1 cellular context compared by ENCODE assay signal in the genomic region with DNA sequence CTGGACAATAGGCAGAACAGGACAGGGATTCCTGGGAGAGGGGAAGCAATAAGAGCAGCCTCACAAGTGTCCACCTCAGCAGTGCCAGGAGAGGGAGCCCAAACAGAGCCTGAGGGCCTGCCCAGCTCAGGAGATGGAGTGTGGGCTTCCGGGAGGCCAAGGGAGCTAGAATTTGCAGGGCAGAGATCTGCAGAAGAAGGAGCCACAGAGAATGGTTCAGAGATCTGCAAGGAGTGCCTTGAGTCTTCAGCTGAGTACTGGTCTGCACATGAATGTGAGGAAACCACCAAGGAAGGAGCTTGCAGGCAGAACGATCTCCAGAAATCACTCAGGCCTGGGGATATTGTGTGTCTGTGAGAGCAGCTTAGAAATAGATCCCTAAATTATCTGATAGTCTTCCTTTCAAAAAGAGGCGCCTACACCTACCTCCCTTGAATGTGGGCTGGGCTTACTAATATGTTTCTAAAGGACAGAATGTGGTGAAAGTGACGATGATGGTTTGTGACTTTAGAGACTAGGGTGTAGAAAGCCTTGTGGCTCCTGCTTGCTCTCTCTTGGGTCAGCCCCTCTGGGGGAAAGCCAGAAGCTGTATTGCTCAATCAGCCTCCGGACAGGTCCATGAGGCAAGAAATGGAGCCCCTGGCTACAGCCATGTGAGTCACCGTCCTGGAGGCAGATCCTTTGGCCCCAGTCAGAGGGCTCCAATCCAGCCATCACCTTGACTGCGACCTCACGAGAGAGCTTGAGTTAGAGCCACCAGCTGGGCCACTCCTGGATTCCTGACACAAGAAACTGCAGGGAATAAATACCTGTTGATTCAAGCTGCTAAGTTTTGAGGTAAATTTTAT.
TF ChIP-seq lines count a peak whose summit lies in the region.

No MANE protein-coding gene starts in this region.

TF ChIP-seq in HepG2, 621 proteins besides CTCF, POLR2A, EP300 and RAD21 (continued from another document):
- TF ChIP-seq, protein P1, sequence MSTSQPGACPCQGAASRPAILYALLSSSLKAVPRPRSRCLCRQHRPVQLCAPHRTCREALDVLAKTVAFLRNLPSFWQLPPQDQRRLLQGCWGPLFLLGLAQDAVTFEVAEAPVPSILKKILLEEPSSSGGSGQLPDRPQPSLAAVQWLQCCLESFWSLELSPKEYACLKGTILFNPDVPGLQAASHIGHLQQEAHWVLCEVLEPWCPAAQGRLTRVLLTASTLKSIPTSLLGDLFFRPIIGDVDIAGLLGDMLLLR (CRISPR knock-in tag; IDR thresholded peaks at IDR 0.05): no peak
- TF ChIP-seq, protein P2, sequence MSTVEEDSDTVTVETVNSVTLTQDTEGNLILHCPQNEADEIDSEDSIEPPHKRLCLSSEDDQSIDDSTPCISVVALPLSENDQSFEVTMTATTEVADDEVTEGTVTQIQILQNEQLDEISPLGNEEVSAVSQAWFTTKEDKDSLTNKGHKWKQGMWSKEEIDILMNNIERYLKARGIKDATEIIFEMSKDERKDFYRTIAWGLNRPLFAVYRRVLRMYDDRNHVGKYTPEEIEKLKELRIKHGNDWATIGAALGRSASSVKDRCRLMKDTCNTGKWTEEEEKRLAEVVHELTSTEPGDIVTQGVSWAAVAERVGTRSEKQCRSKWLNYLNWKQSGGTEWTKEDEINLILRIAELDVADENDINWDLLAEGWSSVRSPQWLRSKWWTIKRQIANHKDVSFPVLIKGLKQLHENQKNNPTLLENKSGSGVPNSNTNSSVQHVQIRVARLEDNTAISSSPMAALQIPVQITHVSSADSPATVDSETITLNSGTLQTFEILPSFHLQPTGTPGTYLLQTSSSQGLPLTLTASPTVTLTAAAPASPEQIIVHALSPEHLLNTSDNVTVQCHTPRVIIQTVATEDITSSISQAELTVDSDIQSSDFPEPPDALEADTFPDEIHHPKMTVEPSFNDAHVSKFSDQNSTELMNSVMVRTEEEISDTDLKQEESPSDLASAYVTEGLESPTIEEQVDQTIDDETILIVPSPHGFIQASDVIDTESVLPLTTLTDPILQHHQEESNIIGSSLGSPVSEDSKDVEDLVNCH (CRISPR knock-in tag; IDR thresholded peaks at IDR 0.05): no peak
- TF ChIP-seq, protein P3, sequence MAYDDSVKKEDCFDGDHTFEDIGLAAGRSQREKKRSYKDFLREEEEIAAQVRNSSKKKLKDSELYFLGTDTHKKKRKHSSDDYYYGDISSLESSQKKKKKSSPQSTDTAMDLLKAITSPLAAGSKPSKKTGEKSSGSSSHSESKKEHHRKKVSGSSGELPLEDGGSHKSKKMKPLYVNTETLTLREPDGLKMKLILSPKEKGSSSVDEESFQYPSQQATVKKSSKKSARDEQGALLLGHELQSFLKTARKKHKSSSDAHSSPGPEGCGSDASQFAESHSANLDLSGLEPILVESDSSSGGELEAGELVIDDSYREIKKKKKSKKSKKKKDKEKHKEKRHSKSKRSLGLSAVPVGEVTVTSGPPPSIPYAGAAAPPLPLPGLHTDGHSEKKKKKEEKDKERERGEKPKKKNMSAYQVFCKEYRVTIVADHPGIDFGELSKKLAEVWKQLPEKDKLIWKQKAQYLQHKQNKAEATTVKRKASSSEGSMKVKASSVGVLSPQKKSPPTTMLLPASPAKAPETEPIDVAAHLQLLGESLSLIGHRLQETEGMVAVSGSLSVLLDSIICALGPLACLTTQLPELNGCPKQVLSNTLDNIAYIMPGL (CRISPR knock-in tag; IDR thresholded peaks at IDR 0.05; ENCODE audit: borderline replicate concordance in 1 of 2, low read depth in 1 of 2): peak in 1 of 2 experiments; percentile 66; a peak in 2 of 4 replicates
- peak; percentile 67; the same call in 1 of the 2 replicates for TF ChIP-seq ZNF605 (CRISPR knock-in tag; IDR thresholded peaks at IDR 0.05)
- TF ChIP-seq ASH2L (IDR thresholded peaks at IDR 0.05; ENCODE audit: insufficient read length, low read depth, low read length): peak; percentile 23
- TF ChIP-seq CBX5 (CRISPR knock-in tag; IDR thresholded peaks at IDR 0.05; ENCODE audit: borderline replicate concordance): peak; percentile 48; the same call in 1 of the 2 replicates
- TF ChIP-seq, protein P4, sequence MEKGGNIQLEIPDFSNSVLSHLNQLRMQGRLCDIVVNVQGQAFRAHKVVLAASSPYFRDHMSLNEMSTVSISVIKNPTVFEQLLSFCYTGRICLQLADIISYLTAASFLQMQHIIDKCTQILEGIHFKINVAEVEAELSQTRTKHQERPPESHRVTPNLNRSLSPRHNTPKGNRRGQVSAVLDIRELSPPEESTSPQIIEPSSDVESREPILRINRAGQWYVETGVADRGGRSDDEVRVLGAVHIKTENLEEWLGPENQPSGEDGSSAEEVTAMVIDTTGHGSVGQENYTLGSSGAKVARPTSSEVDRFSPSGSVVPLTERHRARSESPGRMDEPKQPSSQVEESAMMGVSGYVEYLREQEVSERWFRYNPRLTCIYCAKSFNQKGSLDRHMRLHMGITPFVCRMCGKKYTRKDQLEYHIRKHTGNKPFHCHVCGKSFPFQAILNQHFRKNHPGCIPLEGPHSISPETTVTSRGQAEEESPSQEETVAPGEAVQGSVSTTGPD (CRISPR knock-in tag; IDR thresholded peaks at IDR 0.05): no peak
- peak in 1 of 2 experiments; percentile 33; a peak in 1 of 4 replicates for TF ChIP-seq NR2F1 (CRISPR knock-in tag; IDR thresholded peaks at IDR 0.05)
- TF ChIP-seq ESRRA (CRISPR knock-in tag; IDR thresholded peaks at IDR 0.05; ENCODE audit: low read depth): no peak
- TF ChIP-seq, protein P5, sequence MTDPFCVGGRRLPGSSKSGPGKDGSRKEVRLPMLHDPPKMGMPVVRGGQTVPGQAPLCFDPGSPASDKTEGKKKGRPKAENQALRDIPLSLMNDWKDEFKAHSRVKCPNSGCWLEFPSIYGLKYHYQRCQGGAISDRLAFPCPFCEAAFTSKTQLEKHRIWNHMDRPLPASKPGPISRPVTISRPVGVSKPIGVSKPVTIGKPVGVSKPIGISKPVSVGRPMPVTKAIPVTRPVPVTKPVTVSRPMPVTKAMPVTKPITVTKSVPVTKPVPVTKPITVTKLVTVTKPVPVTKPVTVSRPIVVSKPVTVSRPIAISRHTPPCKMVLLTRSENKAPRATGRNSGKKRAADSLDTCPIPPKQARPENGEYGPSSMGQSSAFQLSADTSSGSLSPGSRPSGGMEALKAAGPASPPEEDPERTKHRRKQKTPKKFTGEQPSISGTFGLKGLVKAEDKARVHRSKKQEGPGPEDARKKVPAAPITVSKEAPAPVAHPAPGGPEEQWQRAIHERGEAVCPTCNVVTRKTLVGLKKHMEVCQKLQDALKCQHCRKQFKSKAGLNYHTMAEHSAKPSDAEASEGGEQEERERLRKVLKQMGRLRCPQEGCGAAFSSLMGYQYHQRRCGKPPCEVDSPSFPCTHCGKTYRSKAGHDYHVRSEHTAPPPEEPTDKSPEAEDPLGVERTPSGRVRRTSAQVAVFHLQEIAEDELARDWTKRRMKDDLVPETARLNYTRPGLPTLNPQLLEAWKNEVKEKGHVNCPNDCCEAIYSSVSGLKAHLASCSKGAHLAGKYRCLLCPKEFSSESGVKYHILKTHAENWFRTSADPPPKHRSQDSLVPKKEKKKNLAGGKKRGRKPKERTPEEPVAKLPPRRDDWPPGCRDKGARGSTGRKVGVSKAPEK (CRISPR knock-in tag; IDR thresholded peaks at IDR 0.05; ENCODE audit: borderline replicate concordance): 0 out of 2 replicates have a peak, but pooled peaks have one; percentile 28
- TF ChIP-seq, protein P6, sequence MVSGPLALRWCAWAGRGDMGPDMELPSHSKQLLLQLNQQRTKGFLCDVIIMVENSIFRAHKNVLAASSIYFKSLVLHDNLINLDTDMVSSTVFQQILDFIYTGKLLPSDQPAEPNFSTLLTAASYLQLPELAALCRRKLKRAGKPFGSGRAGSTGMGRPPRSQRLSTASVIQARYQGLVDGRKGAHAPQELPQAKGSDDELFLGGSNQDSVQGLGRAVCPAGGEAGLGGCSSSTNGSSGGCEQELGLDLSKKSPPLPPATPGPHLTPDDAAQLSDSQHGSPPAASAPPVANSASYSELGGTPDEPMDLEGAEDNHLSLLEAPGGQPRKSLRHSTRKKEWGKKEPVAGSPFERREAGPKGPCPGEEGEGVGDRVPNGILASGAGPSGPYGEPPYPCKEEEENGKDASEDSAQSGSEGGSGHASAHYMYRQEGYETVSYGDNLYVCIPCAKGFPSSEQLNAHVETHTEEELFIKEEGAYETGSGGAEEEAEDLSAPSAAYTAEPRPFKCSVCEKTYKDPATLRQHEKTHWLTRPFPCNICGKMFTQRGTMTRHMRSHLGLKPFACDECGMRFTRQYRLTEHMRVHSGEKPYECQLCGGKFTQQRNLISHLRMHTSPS (CRISPR knock-in tag; IDR thresholded peaks at IDR 0.05; ENCODE audit: low read depth): 0 out of 2 replicates have a peak, but pooled peaks have one; percentile 22
- no peak for TF ChIP-seq ZSCAN21 (CRISPR knock-in tag; IDR thresholded peaks at IDR 0.05; ENCODE audit: borderline replicate concordance)
